20 cellular contexts compared by ENCODE assay signal in the genomic region with DNA sequence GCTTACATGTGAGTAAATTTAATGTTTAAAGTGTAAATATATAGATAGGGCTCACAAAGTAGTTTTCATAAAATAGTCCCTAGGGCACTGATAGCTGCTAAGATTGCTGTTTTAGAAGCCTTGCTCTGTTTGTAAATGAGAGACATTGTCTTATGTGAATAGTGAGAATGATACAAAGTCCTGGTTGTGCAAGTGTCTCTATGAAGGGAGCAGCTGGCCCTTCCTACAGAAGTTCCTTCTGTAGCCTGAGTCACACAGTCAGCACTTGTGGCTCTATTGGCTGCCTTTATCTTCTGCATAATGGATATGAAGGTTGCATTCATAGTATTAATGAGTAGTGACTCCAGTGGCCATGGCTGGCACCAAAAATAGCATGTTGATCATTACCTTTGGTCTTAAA.
"Had no signal": no experiment of that assay in that cellular context is flagged by ENCODE, and none has a peak within 500 bp of the region (broad histone marks: within the 10 kb centered on the region; RNA-seq: fewer than 3 reads in every experiment).

No MANE protein-coding gene starts in this region.

- H3K27me3 Mint-ChIP-seq: activated CD4-positive, alpha-beta memory T cell treated with anti-CD3 and anti-CD28 coated beads for 36 hours; activated naive CD8-positive, alpha-beta T cell treated with anti-CD3 and anti-CD28 coated beads, Interleukin-2, amount 10 ng/mL, durations not matched to agents 7 days and 5 days; progenitor cell of endocrine pancreas had no signal

- H3K4me1 Mint-ChIP-seq: activated naive CD8-positive, alpha-beta T cell treated with anti-CD3 and anti-CD28 coated beads, Interleukin-2, amount 10 ng/mL, durations not matched to agents 7 days and 5 days; mesothelial cell of epicardium; natural killer cell had no signal

- H3K36me3 Mint-ChIP-seq: activated CD4-positive, alpha-beta memory T cell treated with anti-CD3 and anti-CD28 coated beads for 36 hours; activated naive CD8-positive, alpha-beta T cell treated with anti-CD3 and anti-CD28 coated beads, Interleukin-2, amount 10 ng/mL, durations not matched to agents 7 days and 5 days had no signal

- H3K27ac Mint-ChIP-seq: activated CD4-positive, alpha-beta memory T cell treated with anti-CD3 and anti-CD28 coated beads for 36 hours; activated naive CD4-positive, alpha-beta T cell treated with anti-CD3 and anti-CD28 coated beads for 36 hours; activated naive CD8-positive, alpha-beta T cell treated with anti-CD3 and anti-CD28 coated beads, Interleukin-2, amount 10 ng/mL, durations not matched to agents 7 days and 5 days; activated T-cell treated with anti-CD3 and anti-CD28 coated beads, Interleukin-2, amount 50 U/mL, for 72 hours; mesothelial cell of epicardium; natural killer cell; progenitor cell of endocrine pancreas; T-helper 1 cell treated with Interleukin-12 subunit alpha and Interleukin-12 subunit beta and Interleukin-4 antibody, amounts not matched to agents 30 μg/mL and 1 μg/mL, for 36 hours had no signal

- ATAC-seq: activated T-cell treated with anti-CD3 and anti-CD28 coated beads, Interleukin-2, amount 50 U/mL, for 72 hours; natural killer cell had no signal

- H3K4me3 Mint-ChIP-seq: activated CD4-positive, alpha-beta memory T cell treated with anti-CD3 and anti-CD28 coated beads for 36 hours; activated naive CD4-positive, alpha-beta T cell treated with anti-CD3 and anti-CD28 coated beads for 36 hours; activated naive CD8-positive, alpha-beta T cell treated with anti-CD3 and anti-CD28 coated beads, Interleukin-2, amount 10 ng/mL, durations not matched to agents 7 days and 5 days; activated T-cell treated with anti-CD3 and anti-CD28 coated beads, Interleukin-2, amount 50 U/mL, for 72 hours; mesothelial cell of epicardium; natural killer cell; T-helper 1 cell treated with Interleukin-12 subunit alpha and Interleukin-12 subunit beta and Interleukin-4 antibody, amounts not matched to agents 30 μg/mL and 1 μg/mL, for 36 hours had no signal

- H3K9me3 Mint-ChIP-seq: activated naive CD4-positive, alpha-beta T cell treated with anti-CD3 and anti-CD28 coated beads for 36 hours; mesothelial cell of epicardium; T-helper 1 cell treated with Interleukin-12 subunit alpha and Interleukin-12 subunit beta and Interleukin-4 antibody, amounts not matched to agents 30 μg/mL and 1 μg/mL, for 36 hours had no signal

- DNase-seq: activated CD4-positive, alpha-beta memory T cell treated with anti-CD3 and anti-CD28 coated beads for 36 hours; activated CD4-positive, alpha-beta T cell treated with anti-CD3 and anti-CD28 coated beads for 48 hours; activated effector memory CD4-positive, alpha-beta T cell treated with Interleukin-2 at 50 U/mL for 16 hours; activated naive CD4-positive, alpha-beta T cell treated with anti-CD3 and anti-CD28 coated beads for 36 hours; activated naive CD8-positive, alpha-beta T cell treated with anti-CD3 and anti-CD28 coated beads, Interleukin-2, amount 10 ng/mL, durations not matched to agents 7 days and 5 days; activated T-cell treated with anti-CD3 and anti-CD28 coated beads, Interleukin-2, amount 50 U/mL, for 72 hours; amniotic stem cell; cerebellar nuclear complex; cortex of kidney; foreskin fibroblast; glutamatergic neuron; natural killer cell; stimulated activated CD4-positive, alpha-beta T cell treated with anti-CD3 and anti-CD28 coated beads, Interleukin-4, amount 100 ng/mL, for 24 hours; stimulated activated naive CD4-positive, alpha-beta T cell treated with Interleukin-2 at 50 U/mL for 16 hours; tibial artery had no signal

- H3K4me3 ChIP-seq: lung, right atrium auricular region, tibial artery had no signal
